Comparison of ENCODE assay signal across 8 cellular contexts in genomic region chr4:8267077-8267476, GRCh38. TPM values are rescaled to one million over a fixed set of nuclear protein-coding genes. Genes with fewer than 3 reads are reported as not detected.
A peak's percentile ranks its signal among the peaks of the same experiment; 100 is the strongest.
DNase-seq lines count a peak whose midpoint lies in the region; ATAC-seq and TF ChIP-seq lines count a peak whose summit lies in the region.

No MANE protein-coding gene starts in this region.

- H3K36me3 Mint-ChIP-seq in activated CD4-positive, alpha-beta T cell treated with anti-CD3 and anti-CD28 coated beads for 36 hours (ENCODE audit: low read depth): no peaks in the 10 kb centered on the region

- POLR2A ChIA-PET in activated CD4-positive, alpha-beta T cell treated with anti-CD3 and anti-CD28 coated beads for 36 hours (lab: Charles Lee): no interaction called here
- POLR2A ChIA-PET in IMR-90 (lab: Charles Lee; ENCODE audit: unreplicated experiment): no interaction called here

- peaks cover 6% of the 10 kb centered on the region; the same call in 1 of the 2 replicates for H3K9me1 ChIP-seq in IMR-90 (ENCODE audit: insufficient read depth, low read length)

- H3K4me1 ChIP-seq in IMR-90 (ENCODE audit: control insufficient read depth, insufficient read depth, low read length): peaks cover 5% of the 10 kb centered on the region
- H3K4me1 ChIP-seq in gastroesophageal sphincter: peaks cover 0 to 49% (median 26%) of the 10 kb centered on the region in 3 donors
- H3K4me1 ChIP-seq in psoas muscle: peaks cover 6% of the 10 kb centered on the region

- H4K5ac ChIP-seq in IMR-90 (ENCODE audit: low read depth, low read length): no peak overlapping the region

- H3K4me2 ChIP-seq in IMR-90 (ENCODE audit: low read depth, low read length): no peak overlapping the region

- H2BK120ac ChIP-seq in IMR-90 (ENCODE audit: low read depth, low read length): no peak overlapping the region

- no TSS peak for BruUV-seq in IMR-90 (replicated peaks; lab: Mats Ljungman, UMichigan)

- ATAC-seq in activated CD4-positive, alpha-beta T cell treated with anti-CD3 and anti-CD28 coated beads for 36 hours: peak; percentile 85
- peak; percentile 50 for ATAC-seq in IMR-90 (ENCODE audit: low read depth)
- ATAC-seq in gastroesophageal sphincter: peak; percentile 52
- ATAC-seq in psoas muscle: peak; percentile 59 to 73 (median 68)
- ATAC-seq in HG02610 (IDR thresholded peaks at IDR 0.05; ENCODE audit: unreplicated experiment): no peak

- no peak overlapping the region for H3K18ac ChIP-seq in IMR-90 (ENCODE audit: low read depth, low read length)

- no peak overlapping the region for H3K9ac ChIP-seq in IMR-90 (ENCODE audit: low read depth, low read length)

- in situ Hi-C loops in IMR-90 (cut with MboI; ENCODE audit: low sequenced_read_pairs) (no loop called here), G401 (cut with HindIII; ENCODE audit: low sequenced_read_pairs) (no loop called here)

- peaks cover 0 to 12% of the 10 kb centered on the region in 2 experiments; a peak in 2 of 4 replicates for H3K79me1 ChIP-seq in IMR-90 (ENCODE audit: low read depth in 1 of 2, low read length in 2 of 2)

- H3K4ac ChIP-seq in IMR-90 (ENCODE audit: low read depth, low read length): no peak overlapping the region

- no peak for TF ChIP-seq EP300 in gastroesophageal sphincter (IDR thresholded peaks at IDR 0.05)

- peak; percentile 74 for DNase-seq in activated CD4-positive, alpha-beta T cell treated with anti-CD3 and anti-CD28 coated beads for 36 hours
- DNase-seq in activated CD4-positive, alpha-beta T cell treated with anti-CD3 and anti-CD28 coated beads for 4 hours: no peak
- peak; percentile 33 for DNase-seq in IMR-90
- DNase-seq in UCSD-AML1 (lab: John Stamatoyannopoulos, UW; ENCODE audit: unreplicated experiment): peak; percentile 81
- peak; percentile 79 to 86 for DNase-seq in psoas muscle
- no peak for DNase-seq in G401 (ENCODE audit: low spot score)

- no peak overlapping the region for H3K27ac Mint-ChIP-seq in activated CD4-positive, alpha-beta T cell treated with anti-CD3 and anti-CD28 coated beads for 36 hours

- H4K8ac ChIP-seq in IMR-90 (ENCODE audit: low read depth in 2 of 2, low read length in 2 of 2): no peak overlapping the region

- no peak overlapping the region for H2BK5ac ChIP-seq in IMR-90 (ENCODE audit: low read depth, low read length, poor library complexity, severe bottlenecking)

- H3K14ac ChIP-seq in IMR-90 (replicated peaks; ENCODE audit: low read depth, low read length): no peak overlapping the region

- H3K4me3 ChIP-seq in IMR-90 (ENCODE audit: insufficient read depth, low read depth, low read length) (no peak overlapping the region), gastroesophageal sphincter (no peak overlapping the region), psoas muscle (no peak overlapping the region)

- TF ChIP-seq RAD21 in IMR-90 (IDR thresholded peaks at IDR 0.05; ENCODE audit: low read length): peak; percentile 61

- peaks cover 9% of the 10 kb centered on the region for H3K27me3 ChIP-seq in IMR-90 (ENCODE audit: control insufficient read depth, insufficient read depth, low read length)
- H3K27me3 ChIP-seq in gastroesophageal sphincter: peaks cover 11% of the 10 kb centered on the region
- H3K27me3 ChIP-seq in psoas muscle (ENCODE audit: insufficient read depth in 3 of 3, low read length in 2 of 3): no peaks in the 10 kb centered on the region

- no peak overlapping the region for H3K23ac ChIP-seq in IMR-90 (ENCODE audit: low read depth, low read length)

- intact Hi-C loops in activated CD4-positive, alpha-beta T cell treated with anti-CD3 and anti-CD28 coated beads for 36 hours (cut with DNase I, micrococcal nuclease): loop anchor here in 1 of 2 experiments (1.0 kb wide), 3 partner anchors 136 to 327 kb away; no protein-coding TSS in a partner anchor
- intact Hi-C loops in IMR-90 (cut with micrococcal nuclease) (loop anchor here (1.0 kb wide), 1 partner anchor 136 kb away; no protein-coding TSS in a partner anchor), psoas muscle (cut with DNase I) (loop anchor here in 1 of 2 donors (5.0 kb wide), 1 partner anchor 135 kb away; no protein-coding TSS in a partner anchor)

- H3K4me1 Mint-ChIP-seq in activated CD4-positive, alpha-beta T cell treated with anti-CD3 and anti-CD28 coated beads for 36 hours: no peaks in the 10 kb centered on the region

- no peak overlapping the region for H2AFZ ChIP-seq in IMR-90 (replicated peaks; ENCODE audit: low read length, poor library complexity)

- no peak overlapping the region for H2AK9ac ChIP-seq in IMR-90 (replicated peaks; ENCODE audit: low read depth, low read length, poor library complexity)

- H3K56ac ChIP-seq in IMR-90 (ENCODE audit: extremely low read depth, insufficient read depth, low read length): no peak overlapping the region

- 53% methylated on average over 6 of the region's 13 CpGs; no CpG with 5 or more reads in 1 of the 2 experiments for WGBS in IMR-90 (ENCODE audit: extremely low coverage in 2 of 2, insufficient read length in 1 of 2), 2 experiments
- WGBS in gastroesophageal sphincter (ENCODE audit: low coverage in 1 of 2), 2 donors: 9 to 39% methylated on average over 5 to 7 of the region's 13 CpGs
- 50 to 55% (median 51%) methylated on average over 13 of the region's 13 CpGs for WGBS in psoas muscle, 3 donors

- H4K91ac ChIP-seq in IMR-90 (ENCODE audit: insufficient read depth, low read depth, low read length): no peak overlapping the region

- no peak overlapping the region for H2BK20ac ChIP-seq in IMR-90 (ENCODE audit: low read depth, low read length)

- TF ChIP-seq POLR2A in IMR-90 (IDR thresholded peaks at IDR 0.05; ENCODE audit: low read depth, low read length): no peak
- TF ChIP-seq POLR2A in gastroesophageal sphincter (IDR thresholded peaks at IDR 0.05): no peak

- no peak overlapping the region for H2BK15ac ChIP-seq in IMR-90 (ENCODE audit: low read depth, low read length)

- peaks cover 28% of the 10 kb centered on the region for H3K27me3 Mint-ChIP-seq in activated CD4-positive, alpha-beta T cell treated with anti-CD3 and anti-CD28 coated beads for 36 hours

- H3K4me3 Mint-ChIP-seq in activated CD4-positive, alpha-beta T cell treated with anti-CD3 and anti-CD28 coated beads for 36 hours: no peak overlapping the region

- H3K9me3 Mint-ChIP-seq in activated CD4-positive, alpha-beta T cell treated with anti-CD3 and anti-CD28 coated beads for 36 hours (ENCODE audit: low read depth): no peaks in the 10 kb centered on the region

- no peak overlapping the region for H2AK5ac ChIP-seq in IMR-90 (ENCODE audit: low read depth, low read length)

- H3K9me3 ChIP-seq in IMR-90 (ENCODE audit: control insufficient read depth, insufficient read depth, low read length) (no peaks in the 10 kb centered on the region), gastroesophageal sphincter (no peaks in the 10 kb centered on the region), psoas muscle (no peaks in the 10 kb centered on the region)

- no peaks in the 10 kb centered on the region for H4K20me1 ChIP-seq in IMR-90 (ENCODE audit: insufficient read depth, low read length)

- TF ChIP-seq CTCF in IMR-90 (conservative IDR thresholded peaks at IDR 0.05; ENCODE audit: low read depth, low read length) (peak; percentile 57), gastroesophageal sphincter (IDR thresholded peaks at IDR 0.05) (peak in 3 of 4 experiments; percentile 62 to 83 (median 65)), psoas muscle (IDR thresholded peaks at IDR 0.05) (peak; percentile 50)

- H3K27ac ChIP-seq in IMR-90 (ENCODE audit: insufficient read depth, low read length) (no peak overlapping the region), gastroesophageal sphincter (peak overlapping the region in 2 of 4 donors; percentile 15 to 18), psoas muscle (no peak overlapping the region)

- dilution Hi-C loops in IMR-90 (cut with HindIII; ENCODE audit: low sequenced_read_pairs, unreplicated experiment): no loop called here

- H3K36me3 ChIP-seq in IMR-90 (ENCODE audit: control insufficient read depth, insufficient read depth, low read length): no peaks in the 10 kb centered on the region
- H3K36me3 ChIP-seq in gastroesophageal sphincter: no peaks in the 10 kb centered on the region
- no peaks in the 10 kb centered on the region for H3K36me3 ChIP-seq in psoas muscle (ENCODE audit: insufficient read depth in 1 of 2, low read depth in 1 of 2)

- CTCF ChIA-PET in activated CD4-positive, alpha-beta T cell treated with anti-CD3 and anti-CD28 coated beads for 36 hours (lab: Charles Lee): interaction anchor here (0.5 to 1.4 kb wide), 9 partner anchors 25 to 353 kb away, joined by 3 to 4 read pairs (median 3); no protein-coding TSS in a partner anchor
- CTCF ChIA-PET in IMR-90 (lab: Yijun Ruan, JAX): interaction anchor here (0.6 to 1.9 kb wide), 10 partner anchors 9 to 143 kb away, joined by 3 to 10 read pairs (median 4); no protein-coding TSS in a partner anchor

TF ChIP-seq in IMR-90, 13 proteins besides CTCF, POLR2A, EP300 and RAD21:
- TF ChIP-seq SMC3 (IDR thresholded peaks at IDR 0.05; ENCODE audit: low read depth, low read length) (peak; percentile 64), ELK1 (IDR thresholded peaks at IDR 0.05; ENCODE audit: borderline replicate concordance, low read depth, low read length) (no peak)

RNA-seq across cellular contexts. Expression of gene HTRA3, which starts 2.5 kb away (rescaled TPM):
- total RNA-seq in activated CD4-positive, alpha-beta T cell treated with anti-CD3 and anti-CD28 coated beads for 36 hours: not detected
- total RNA-seq in IMR-90 (2012; rRNA removed) (1.1 and 1.3 TPM in 2 replicates), gastroesophageal sphincter (10 to 100 TPM; 30.2 to 80.5 (median 59.9) TPM), psoas muscle (10 to 100 TPM in 2 of 4 donors, 1 to 10 TPM in 2; 7.2 to 26.4 (median 17.0) TPM)
- polyA plus RNA-seq in IMR-90 (2012; rRNA removed) (8.9 and 9.5 TPM in 2 replicates), psoas muscle (10 to 100 TPM; 11.1 to 15.5 (median 14.0) TPM)
- polyA plus RNA-seq in IMR-90 (2012; cell fraction: cytosol; rRNA removed): 5.3 and 12.8 TPM in 2 replicates
- polyA plus RNA-seq in IMR-90 (2012; cell fraction: nucleus; rRNA removed; ENCODE audit: low replicate concordance): 3.7 and 5.2 TPM in 2 replicates
- total RNA-seq in G401 (2014; rRNA removed; shearing (Covaris generic)): 0.14 TPM in 1 of 2 replicates, not detected in the other

Comparison
In these comparisons a context has a peak if more than half of its experiments do, and no peak if none do; other contexts are left out.
1. DNase-seq: peak in activated CD4-positive, alpha-beta T cell treated with anti-CD3 and anti-CD28 coated beads for 36 hours (single experiment), IMR-90 (single experiment), UCSD-AML1 (single experiment) and psoas muscle (2 of 2); none in activated CD4-positive, alpha-beta T cell treated with anti-CD3 and anti-CD28 coated beads for 4 hours (0 of 2) and G401 (single experiment).
2. Peak in every context shown above with its lines, with median percentiles within 50 percentile points of each other: CTCF ChIP-seq.